10 cellular contexts compared by ENCODE assay signal in genomic region chr5:72092074-72092473, GRCh38. TPM values are rescaled to one million over a fixed set of nuclear protein-coding genes. Genes with fewer than 3 reads are reported as not detected.
"Had no signal": no experiment of that assay in that cellular context is flagged by ENCODE, and none has a peak within 500 bp of the region (broad histone marks: within the 10 kb centered on the region; RNA-seq: fewer than 3 reads in every experiment).

No MANE protein-coding gene starts in this region.

- H3K4me3 Mint-ChIP-seq: GM23338, H9 had no signal

- DNase-seq: H9, HCEC 1CT, Kasumi-1, KG1 had no signal

- H3K4me3 ChIP-seq: GM23338, K562 had no signal

- H3K4me2 ChIP-seq: GM23338 had no signal

- H3K9me3 Mint-ChIP-seq: GM23338, H9 had no signal

- H3K4me1 Mint-ChIP-seq: GM23338, H9 had no signal

- FAIRE-seq: H1, H54, HTR-8/SVneo, K562 had no signal

- ATAC-seq: GM23338, K562 had no signal

- H3K27ac Mint-ChIP-seq: GM23338, H9 had no signal

RNA-seq across cellular contexts. Expression of gene MAP1B, which starts 15.2 kb away (rescaled TPM):
- total RNA-seq: HT-29 had no signal
